20 cellular contexts compared by ENCODE assay signal in the genomic region with DNA sequence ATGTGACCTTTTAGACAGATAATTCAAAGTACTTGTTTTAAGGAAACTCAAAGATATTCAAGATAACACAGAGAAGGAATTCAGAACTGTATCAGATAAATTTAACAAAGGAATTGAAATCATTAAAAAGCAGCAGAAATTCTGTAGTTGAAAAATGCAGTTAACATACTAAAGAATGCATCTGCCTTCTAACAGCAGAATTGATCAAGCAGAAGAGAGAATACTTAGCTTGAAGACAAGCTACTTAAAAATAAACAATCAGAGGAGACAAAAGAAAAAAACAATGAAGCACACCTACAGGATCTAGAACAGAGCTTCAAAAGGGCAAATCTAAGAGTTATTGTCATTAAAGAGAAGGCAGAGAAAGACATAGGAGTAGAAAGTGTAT.
DNase-seq lines count a peak whose midpoint lies in the region; ATAC-seq, FAIRE-seq and TF ChIP-seq lines count a peak whose summit lies in the region.
"Had no signal": no experiment of that assay in that cellular context is flagged by ENCODE, and none has a peak within 500 bp of the region (broad histone marks: within the 10 kb centered on the region; RNA-seq: fewer than 3 reads in every experiment).

No MANE protein-coding gene starts in this region.

- 0 out of 2 replicates have a peak, but pooled peaks cover 7% of the 10 kb centered on the region for H3K9me2 ChIP-seq in GM23338 (ENCODE audit: insufficient read depth)

- no peaks in the 10 kb centered on the region for H3F3A ChIP-seq in GM23338 (replicated peaks; ENCODE audit: low read depth)
- H3F3A ChIP-seq in smooth muscle cell (ENCODE audit: low read depth), result no peaks in the 10 kb centered on the region

- H3K4me3 Mint-ChIP-seq in GM23338, result no peak overlapping the region
- H3K4me3 Mint-ChIP-seq in dendritic cell treated with granulocyte-macrophage colony-stimulating factor and Interleukin-4, amounts not matched to agents 40 ng/mL and 50 ng/mL, for 4 days, result no peak overlapping the region
- H3K4me3 Mint-ChIP-seq: CD4-positive, CD25-positive, alpha-beta regulatory T cell; CD8-positive, alpha-beta memory T cell had no signal

- peak overlapping the region; percentile 32; the same call in 1 of the 2 replicates for H2AFZ ChIP-seq in GM23338
- no peak overlapping the region for H2AFZ ChIP-seq in smooth muscle cell (ENCODE audit: low read depth)
- H2AFZ ChIP-seq: GM23248 had no signal

- H3K27ac ChIP-seq in GM23338 (ENCODE audit: low read depth), result no peak overlapping the region
- H3K27ac ChIP-seq in smooth muscle cell (ENCODE audit: low read depth), result peak overlapping the region; percentile 7
- no peak overlapping the region for H3K27ac ChIP-seq in colonic mucosa
- H3K27ac ChIP-seq: GM23248 had no signal

- TF ChIP-seq CTCF in D721Med (IDR thresholded peaks at IDR 0.05; ENCODE audit: insufficient read depth, missing control alignments), result no peak
- TF ChIP-seq CTCF in GM23338 (conservative IDR thresholded peaks at IDR 0.05; ENCODE audit: low read depth in 2 of 2), result no peak
- no peak for TF ChIP-seq CTCF in smooth muscle cell (IDR thresholded peaks at IDR 0.05; ENCODE audit: borderline replicate concordance, insufficient read depth, poor library complexity, severe bottlenecking)
- no peak for TF ChIP-seq CTCF in colonic mucosa (IDR thresholded peaks at IDR 0.05)

- H3K79me2 ChIP-seq in GM23338 (replicated peaks; ENCODE audit: insufficient read depth) (no peaks in the 10 kb centered on the region), smooth muscle cell (ENCODE audit: low read depth) (no peaks in the 10 kb centered on the region)

- H3K36me3 ChIP-seq in GM23338 (ENCODE audit: insufficient read depth), result no peaks in the 10 kb centered on the region
- H3K36me3 ChIP-seq in smooth muscle cell (ENCODE audit: low read depth), result no peaks in the 10 kb centered on the region
- H3K36me3 ChIP-seq in colonic mucosa, result no peaks in the 10 kb centered on the region
- H3K36me3 ChIP-seq: BE2C had no signal

- H3K4me2 ChIP-seq in GM23338, result no peak overlapping the region
- no peak overlapping the region for H3K4me2 ChIP-seq in smooth muscle cell

- H3K27me3 Mint-ChIP-seq in GM23338 (ENCODE audit: insufficient read depth, low read depth, poor library complexity), result peaks cover 5% of the 10 kb centered on the region
- no peaks in the 10 kb centered on the region for H3K27me3 Mint-ChIP-seq in dendritic cell treated with granulocyte-macrophage colony-stimulating factor and Interleukin-4, amounts not matched to agents 40 ng/mL and 50 ng/mL, for 4 days
- H3K27me3 Mint-ChIP-seq: CD8-positive, alpha-beta memory T cell had no signal

- ATAC-seq in GM23338, result no peak

- H3K27me3 ChIP-seq in GM23338 (ENCODE audit: insufficient read depth) (no peaks in the 10 kb centered on the region), smooth muscle cell (ENCODE audit: low read depth) (no peaks in the 10 kb centered on the region), colonic mucosa (no peaks in the 10 kb centered on the region)
- H3K27me3 ChIP-seq: BE2C had no signal

- no peaks in the 10 kb centered on the region for H3K4me1 Mint-ChIP-seq in GM23338
- peaks cover 17% of the 10 kb centered on the region for H3K4me1 Mint-ChIP-seq in dendritic cell treated with granulocyte-macrophage colony-stimulating factor and Interleukin-4, amounts not matched to agents 40 ng/mL and 50 ng/mL, for 4 days (ENCODE audit: low read depth)
- H3K4me1 Mint-ChIP-seq: CD4-positive, CD25-positive, alpha-beta regulatory T cell; CD8-positive, alpha-beta memory T cell had no signal

- H3K4me1 ChIP-seq in GM23338 (ENCODE audit: insufficient read depth) (no peaks in the 10 kb centered on the region), smooth muscle cell (ENCODE audit: low read depth) (no peaks in the 10 kb centered on the region), colonic mucosa (no peaks in the 10 kb centered on the region)
- H3K4me1 ChIP-seq: BE2C had no signal

- H3K9me3 Mint-ChIP-seq in GM23338, result peaks cover 5% of the 10 kb centered on the region; the same call in 2 of the 3 replicates
- H3K9me3 Mint-ChIP-seq in dendritic cell treated with granulocyte-macrophage colony-stimulating factor and Interleukin-4, amounts not matched to agents 40 ng/mL and 50 ng/mL, for 4 days, result peaks cover 16% of the 10 kb centered on the region

- H3K36me3 Mint-ChIP-seq in GM23338 (ENCODE audit: low read depth), result no peaks in the 10 kb centered on the region
- H3K36me3 Mint-ChIP-seq in dendritic cell treated with granulocyte-macrophage colony-stimulating factor and Interleukin-4, amounts not matched to agents 40 ng/mL and 50 ng/mL, for 4 days (ENCODE audit: low read depth), result no peaks in the 10 kb centered on the region
- H3K36me3 Mint-ChIP-seq: CD4-positive, CD25-positive, alpha-beta regulatory T cell had no signal

- H3K4me3 ChIP-seq in GM23338 (no peak overlapping the region), smooth muscle cell (no peak overlapping the region), colonic mucosa (no peak overlapping the region)
- H3K4me3 ChIP-seq: GM23248 had no signal

- H3K9ac ChIP-seq in smooth muscle cell (ENCODE audit: low read depth), result no peak overlapping the region
- no peak overlapping the region for H3K9ac ChIP-seq in colonic mucosa (ENCODE audit: low read depth in 2 of 2, low read length in 2 of 2)
- H3K9ac ChIP-seq: GM23248 had no signal

- intact Hi-C loops in dendritic cell treated with granulocyte-macrophage colony-stimulating factor and Interleukin-4, amounts not matched to agents 40 ng/mL and 50 ng/mL, for 4 days (cut with micrococcal nuclease), result no loop called here
- intact Hi-C loops in colonic mucosa (cut with DNase I), result no loop called here

- no peak overlapping the region for H3K27ac Mint-ChIP-seq in GM23338
- H3K27ac Mint-ChIP-seq in dendritic cell treated with granulocyte-macrophage colony-stimulating factor and Interleukin-4, amounts not matched to agents 40 ng/mL and 50 ng/mL, for 4 days, result peak overlapping the region; percentile 24
- H3K27ac Mint-ChIP-seq: CD4-positive, CD25-positive, alpha-beta regulatory T cell; CD8-positive, alpha-beta memory T cell had no signal

- H3K9me3 ChIP-seq in smooth muscle cell (replicated peaks; ENCODE audit: low read depth) (no peaks in the 10 kb centered on the region), colonic mucosa (no peaks in the 10 kb centered on the region)

- DNase-seq in D721Med (ENCODE audit: insufficient read length, low spot score) (no peak), GM23338 (ENCODE audit: low spot score) (no peak), smooth muscle cell (lab: John Stamatoyannopoulos, UW; ENCODE audit: unreplicated experiment) (no peak), colonic mucosa (no peak), NCI-H2196 (lab: John Stamatoyannopoulos, UW; ENCODE audit: unreplicated experiment) (no peak)
- DNase-seq: ACHN; BE2C; C1 segment of cervical spinal cord; CD4-positive, CD25-positive, alpha-beta regulatory T cell; CD8-positive, alpha-beta memory T cell; COR-L47; GM23248; HCEC 1CT; IMR-90 had no signal

- peak; percentile 21 for FAIRE-seq in D721Med (lab: Jason Lieb, UNC)
- FAIRE-seq: A204.1, G401.6, GM12891, H54, HTR-8/SVneo had no signal

- H4K20me1 ChIP-seq in GM23338 (replicated peaks; ENCODE audit: insufficient read depth) (no peaks in the 10 kb centered on the region), smooth muscle cell (ENCODE audit: low read depth) (no peaks in the 10 kb centered on the region)

TF ChIP-seq in GM23338, 12 proteins besides CTCF, POLR2A, EP300 and RAD21 (continues in another document):
- TF ChIP-seq ZNF331 (CRISPR knock-in tag; IDR thresholded peaks at IDR 0.05; ENCODE audit: low read depth), result no peak
- no peak for TF ChIP-seq ZNF114 (CRISPR knock-in tag; IDR thresholded peaks at IDR 0.05)
- no peak for TF ChIP-seq POLR2AphosphoS5 (IDR thresholded peaks at IDR 0.05; ENCODE audit: low read depth)
- no peak for TF ChIP-seq STAT1 (IDR thresholded peaks at IDR 0.05; ENCODE audit: unreplicated experiment)
- no peak for TF ChIP-seq JUNB (IDR thresholded peaks at IDR 0.05; ENCODE audit: unreplicated experiment)
- TF ChIP-seq EZH2phosphoT487 (IDR thresholded peaks at IDR 0.05; ENCODE audit: unreplicated experiment), result no peak
- no peak for TF ChIP-seq EZH2 (IDR thresholded peaks at IDR 0.05; ENCODE audit: low read depth, unreplicated experiment)
- TF ChIP-seq, protein P1, sequence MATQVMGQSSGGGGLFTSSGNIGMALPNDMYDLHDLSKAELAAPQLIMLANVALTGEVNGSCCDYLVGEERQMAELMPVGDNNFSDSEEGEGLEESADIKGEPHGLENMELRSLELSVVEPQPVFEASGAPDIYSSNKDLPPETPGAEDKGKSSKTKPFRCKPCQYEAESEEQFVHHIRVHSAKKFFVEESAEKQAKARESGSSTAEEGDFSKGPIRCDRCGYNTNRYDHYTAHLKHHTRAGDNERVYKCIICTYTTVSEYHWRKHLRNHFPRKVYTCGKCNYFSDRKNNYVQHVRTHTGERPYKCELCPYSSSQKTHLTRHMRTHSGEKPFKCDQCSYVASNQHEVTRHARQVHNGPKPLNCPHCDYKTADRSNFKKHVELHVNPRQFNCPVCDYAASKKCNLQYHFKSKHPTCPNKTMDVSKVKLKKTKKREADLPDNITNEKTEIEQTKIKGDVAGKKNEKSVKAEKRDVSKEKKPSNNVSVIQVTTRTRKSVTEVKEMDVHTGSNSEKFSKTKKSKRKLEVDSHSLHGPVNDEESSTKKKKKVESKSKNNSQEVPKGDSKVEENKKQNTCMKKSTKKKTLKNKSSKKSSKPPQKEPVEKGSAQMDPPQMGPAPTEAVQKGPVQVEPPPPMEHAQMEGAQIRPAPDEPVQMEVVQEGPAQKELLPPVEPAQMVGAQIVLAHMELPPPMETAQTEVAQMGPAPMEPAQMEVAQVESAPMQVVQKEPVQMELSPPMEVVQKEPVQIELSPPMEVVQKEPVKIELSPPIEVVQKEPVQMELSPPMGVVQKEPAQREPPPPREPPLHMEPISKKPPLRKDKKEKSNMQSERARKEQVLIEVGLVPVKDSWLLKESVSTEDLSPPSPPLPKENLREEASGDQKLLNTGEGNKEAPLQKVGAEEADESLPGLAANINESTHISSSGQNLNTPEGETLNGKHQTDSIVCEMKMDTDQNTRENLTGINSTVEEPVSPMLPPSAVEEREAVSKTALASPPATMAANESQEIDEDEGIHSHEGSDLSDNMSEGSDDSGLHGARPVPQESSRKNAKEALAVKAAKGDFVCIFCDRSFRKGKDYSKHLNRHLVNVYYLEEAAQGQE (IDR thresholded peaks at IDR 0.05; ENCODE audit: unreplicated experiment), result no peak
- no peak for TF ChIP-seq NANOG (IDR thresholded peaks at IDR 0.05; ENCODE audit: borderline replicate concordance)
